In genomic region chr9:38737246-38737645, GRCh38 we compare ENCODE assay signal across 19 cellular contexts.
DNase-seq lines count a peak whose midpoint lies in the region; TF ChIP-seq lines count a peak whose summit lies in the region.
"Had no signal": no experiment of that assay in that cellular context is flagged by ENCODE, and none has a peak within 500 bp of the region (broad histone marks: within the 10 kb centered on the region; RNA-seq: fewer than 3 reads in every experiment).

No MANE protein-coding gene starts in this region.

- no peak for TF ChIP-seq CTCF in VCaP (conservative IDR thresholded peaks at IDR 0.05)
- TF ChIP-seq CTCF in parathyroid adenoma (IDR thresholded peaks at IDR 0.05) = no peak
- TF ChIP-seq CTCF in RWPE1 (conservative IDR thresholded peaks at IDR 0.05; ENCODE audit: low read depth) = no peak

- no peak overlapping the region for H3K4me3 ChIP-seq in parathyroid adenoma (ENCODE audit: low read depth, low read length)
- H3K4me3 ChIP-seq: BLaER1 treated with 17β-estradiol and CSF1 and Interleukin-3, amounts not matched to agents 10 nM and 100 nM; GM23338; HAP-1 had no signal

- DNase-seq in NCI-H82 (lab: John Stamatoyannopoulos, UW) = peak; percentile 2
- no peak for DNase-seq in NCI-H82 treated with DMSO at 0.1 percent for 48 hours (lab: John Stamatoyannopoulos, UW; ENCODE audit: unreplicated experiment)
- peak; percentile 76 for DNase-seq in left kidney (ENCODE audit: low read depth, low spot score)
- no peak for DNase-seq in RWPE1 (ENCODE audit: low spot score)
- no peak for DNase-seq in AML-193 (lab: John Stamatoyannopoulos, UW)
- DNase-seq in putamen (ENCODE audit: low spot score) = no peak
- DNase-seq: BE2C; CD4-positive, alpha-beta T cell; CD8-positive, alpha-beta memory T cell; DMS 273 treated with DMSO at 0.1 percent for 48 hours; DMS79; EL; GDM1 had no signal

- no peaks in the 10 kb centered on the region for H3K36me3 ChIP-seq in parathyroid adenoma (ENCODE audit: control insufficient read depth, insufficient read depth, low read length)
- H3K36me3 ChIP-seq: BE2C; BLaER1 treated with 17β-estradiol and CSF1 and Interleukin-3, amounts not matched to agents 10 nM and 100 nM; HAP-1 had no signal

- H2AFZ ChIP-seq in parathyroid adenoma = peak overlapping the region; percentile 38

- no peaks in the 10 kb centered on the region for H3K79me2 ChIP-seq in parathyroid adenoma

- H3K27ac ChIP-seq in VCaP (peak overlapping the region; percentile 42; the same call in 1 of the 2 replicates), parathyroid adenoma (no peak overlapping the region), RWPE1 (no peak overlapping the region)
- H3K27ac ChIP-seq: 22Rv1; BLaER1 treated with 17β-estradiol and CSF1 and Interleukin-3, amounts not matched to agents 10 nM and 100 nM had no signal

- H3K9ac ChIP-seq in parathyroid adenoma = no peak overlapping the region
- H3K9ac ChIP-seq: BLaER1 treated with 17β-estradiol and CSF1 and Interleukin-3, amounts not matched to agents 10 nM and 100 nM had no signal

- no peaks in the 10 kb centered on the region for H3K4me1 ChIP-seq in parathyroid adenoma
- H3K4me1 ChIP-seq: BE2C; BLaER1 treated with 17β-estradiol and CSF1 and Interleukin-3, amounts not matched to agents 10 nM and 100 nM; HAP-1 had no signal

- H3K4me2 ChIP-seq in parathyroid adenoma (ENCODE audit: low read length) = no peak overlapping the region
- H3K4me2 ChIP-seq: BLaER1 treated with 17β-estradiol and CSF1 and Interleukin-3, amounts not matched to agents 10 nM and 100 nM; GM23338 had no signal

- POLR2A ChIA-PET in RWPE1 (lab: Yijun Ruan, JAX; ENCODE audit: low non-redundant PET) = no interaction called here

- no peaks in the 10 kb centered on the region for H3K9me3 ChIP-seq in parathyroid adenoma (ENCODE audit: control insufficient read depth, low read length)
- H3K9me3 ChIP-seq: BE2C, HAP-1 had no signal

- H3K27me3 ChIP-seq in parathyroid adenoma (ENCODE audit: control insufficient read depth, insufficient read depth, low read length) = no peaks in the 10 kb centered on the region
- H3K27me3 ChIP-seq: BE2C; BLaER1 treated with 17β-estradiol and CSF1 and Interleukin-3, amounts not matched to agents 10 nM and 100 nM had no signal

- CTCF ChIA-PET in RWPE1 (lab: Yijun Ruan, JAX) = no interaction called here

Comparison
In these comparisons a context has a peak if more than half of its experiments do, and no peak if none do; other contexts are left out.
1. DNase-seq: peak in NCI-H82 (single experiment) and left kidney (single experiment); none in NCI-H82 treated with DMSO at 0.1 percent for 48 hours (single experiment), RWPE1 (single experiment), AML-193 (0 of 2) and putamen (single experiment).